11 cellular contexts compared by ENCODE assay signal in the genomic region with DNA sequence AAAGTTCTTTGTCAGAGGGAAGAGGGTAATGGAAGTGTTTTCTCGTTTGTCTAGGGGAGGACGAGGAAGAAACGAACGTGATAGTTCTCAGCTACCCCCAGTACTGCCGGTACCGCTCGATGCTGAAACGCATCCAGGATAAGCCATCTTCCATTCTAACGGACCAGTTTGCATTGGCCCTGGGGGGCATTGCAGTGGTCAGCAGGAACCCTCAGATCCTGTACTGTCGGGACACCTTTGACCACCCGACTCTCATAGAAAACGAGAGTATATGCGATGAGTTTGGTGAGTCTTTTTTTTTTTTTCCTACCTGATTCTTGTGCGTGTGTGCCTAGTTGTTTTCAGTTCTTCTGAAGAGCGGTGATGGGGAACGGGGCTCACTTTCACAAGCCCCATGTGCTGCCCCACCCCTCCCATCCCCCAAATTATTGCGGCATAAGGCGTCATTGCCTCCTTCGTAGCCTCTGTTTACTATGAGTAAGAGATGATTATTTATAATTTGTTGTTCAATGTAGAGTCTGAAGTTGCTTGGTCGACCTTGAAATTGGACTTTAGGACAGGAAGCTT.
DNase-seq lines count a peak whose midpoint lies in the region; ATAC-seq and TF ChIP-seq lines count a peak whose summit lies in the region.
"Had no signal": no experiment of that assay in that cellular context is flagged by ENCODE, and none has a peak within 500 bp of the region (broad histone marks: within the 10 kb centered on the region; RNA-seq: fewer than 3 reads in every experiment).

No MANE protein-coding gene starts in this region.

- peak; percentile 66 for DNase-seq in GM10266 (ENCODE audit: extremely low spot score)
- peak; percentile 81 for DNase-seq in NAMALWA (ENCODE audit: low spot score)
- no peak for DNase-seq in AG20443 (ENCODE audit: low spot score)
- no peak for DNase-seq in activated gamma-delta T cell treated with Interleukin-2 at 50 U/mL for 16 hours
- no peak for DNase-seq in caudate nucleus (lab: John Stamatoyannopoulos, UW)
- DNase-seq in SHP77 (lab: John Stamatoyannopoulos, UW), result no peak
- DNase-seq: activated CD4-positive, alpha-beta T cell treated with anti-CD3 and anti-CD28 coated beads, Interleukin-2, amount 10 ng/mL, durations not matched to agents 7 days and 5 days; PC-9 had no signal

- no peak for TF ChIP-seq CTCF in GM10266 (IDR thresholded peaks at IDR 0.05; ENCODE audit: control insufficient read depth, insufficient read depth, low read depth, missing control alignments)

- ATAC-seq in GM19043 (IDR thresholded peaks at IDR 0.05; ENCODE audit: low read depth, unreplicated experiment) (peak; percentile 78), HG02763 (IDR thresholded peaks at IDR 0.05; ENCODE audit: unreplicated experiment) (peak; percentile 79)
- ATAC-seq: K562 had no signal

- H3K27ac ChIP-seq in caudate nucleus (ENCODE audit: low read depth, low read length), result no peak overlapping the region
- H3K27ac ChIP-seq: PC-9 had no signal

Comparison
In these comparisons a context has a peak if more than half of its experiments do, and no peak if none do; other contexts are left out.
1. DNase-seq: peak in GM10266 (single experiment) and NAMALWA (single experiment); none in AG20443 (single experiment), activated gamma-delta T cell treated with Interleukin-2 at 50 U/mL for 16 hours (single experiment), caudate nucleus (0 of 61) and SHP77 (0 of 2).